ENCODE assay signal across 36 cellular contexts in the genomic region with DNA sequence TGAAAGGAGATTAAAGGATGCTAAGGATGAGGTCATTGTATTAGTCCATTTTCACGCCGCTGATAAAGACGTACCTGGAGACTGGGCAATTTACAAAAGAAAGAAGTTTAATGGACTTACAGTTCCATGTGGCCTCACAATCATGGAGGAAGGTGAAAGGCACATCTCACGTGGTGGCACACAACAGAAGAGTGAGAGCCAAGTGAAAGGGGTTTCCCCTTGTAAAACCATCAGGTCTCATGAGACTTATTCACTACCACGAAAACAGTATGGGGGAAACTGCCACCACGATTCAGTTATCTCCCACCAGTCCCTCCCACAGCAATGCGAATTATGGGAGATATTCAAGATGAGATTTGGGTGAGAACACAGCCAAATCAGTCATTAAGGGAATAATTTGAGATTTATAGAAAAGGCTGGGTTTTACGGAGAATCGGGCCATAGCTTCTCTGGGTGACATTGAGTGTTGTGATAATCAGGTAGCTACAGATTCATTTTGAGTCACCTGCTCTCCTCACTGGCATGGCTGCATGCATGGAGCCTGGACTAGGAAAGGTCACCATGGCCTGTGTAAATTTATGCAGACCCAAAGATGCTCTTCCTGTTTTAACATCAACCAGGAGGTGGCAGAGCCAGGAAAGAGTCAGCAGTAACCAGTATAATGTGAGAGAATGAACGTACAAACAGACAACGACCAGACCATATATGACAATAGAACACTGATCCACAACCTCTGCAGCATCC. TPM values are rescaled to one million over a fixed set of nuclear protein-coding genes. Genes with fewer than 3 reads are reported as not detected.
A peak's percentile ranks its signal among the peaks of the same experiment; 100 is the strongest.
DNase-seq lines count a peak whose midpoint lies in the region; ATAC-seq, FAIRE-seq and TF ChIP-seq lines count a peak whose summit lies in the region.
"Had no signal": no experiment of that assay in that cellular context is flagged by ENCODE, and none has a peak within 500 bp of the region (broad histone marks: within the 10 kb centered on the region; RNA-seq: fewer than 3 reads in every experiment).

No MANE protein-coding gene starts in this region.

- H3K36me3 Mint-ChIP-seq in activated CD4-positive, alpha-beta T cell treated with anti-CD3 and anti-CD28 coated beads for 36 hours (ENCODE audit: low read depth): no peaks in the 10 kb centered on the region
- no peaks in the 10 kb centered on the region for H3K36me3 Mint-ChIP-seq in activated CD4-positive, alpha-beta T cell treated with anti-CD3 and anti-CD28 coated beads, Interleukin-2, amount 10 ng/mL, durations not matched to agents 7 days and 5 days (ENCODE audit: low read depth)
- H3K36me3 Mint-ChIP-seq: activated CD8-positive, alpha-beta memory T cell treated with anti-CD3 and anti-CD28 coated beads, Interleukin-2, amount 10 ng/mL, durations not matched to agents 7 days and 5 days; CD8-positive, alpha-beta memory T cell had no signal

- CTCF ChIA-PET in activated CD4-positive, alpha-beta T cell treated with anti-CD3 and anti-CD28 coated beads for 36 hours (lab: Charles Lee): no interaction called here
- CTCF ChIA-PET in activated CD4-positive, alpha-beta T cell treated with anti-CD3 and anti-CD28 coated beads, Interleukin-2, amount 10 ng/mL, durations not matched to agents 7 days and 5 days (lab: Charles Lee): interaction anchor here (1.3 kb wide), 1 partner anchor 18 kb away, joined by 3 read pairs; no protein-coding TSS in a partner anchor

- no peaks in the 10 kb centered on the region for H4K20me1 ChIP-seq in BLaER1 treated with 17β-estradiol and CSF1 and Interleukin-3, amounts not matched to agents 10 nM and 100 nM
- H4K20me1 ChIP-seq in OCI-LY3 (ENCODE audit: insufficient read depth, low read length): no peaks in the 10 kb centered on the region

- peaks cover 12% of the 10 kb centered on the region for H3K4me1 Mint-ChIP-seq in activated CD4-positive, alpha-beta T cell treated with anti-CD3 and anti-CD28 coated beads for 36 hours
- H3K4me1 Mint-ChIP-seq in activated CD4-positive, alpha-beta T cell treated with anti-CD3 and anti-CD28 coated beads, Interleukin-2, amount 10 ng/mL, durations not matched to agents 7 days and 5 days: peaks cover 3% of the 10 kb centered on the region
- H3K4me1 Mint-ChIP-seq: activated CD8-positive, alpha-beta memory T cell treated with anti-CD3 and anti-CD28 coated beads, Interleukin-2, amount 10 ng/mL, durations not matched to agents 7 days and 5 days had no signal

- peaks cover 8% of the 10 kb centered on the region for H3K9me3 Mint-ChIP-seq in activated CD4-positive, alpha-beta T cell treated with anti-CD3 and anti-CD28 coated beads for 36 hours (ENCODE audit: low read depth)
- peaks cover 7% of the 10 kb centered on the region for H3K9me3 Mint-ChIP-seq in activated CD4-positive, alpha-beta T cell treated with anti-CD3 and anti-CD28 coated beads, Interleukin-2, amount 10 ng/mL, durations not matched to agents 7 days and 5 days
- H3K9me3 Mint-ChIP-seq: CD8-positive, alpha-beta memory T cell; effector memory CD8-positive, alpha-beta T cell had no signal

- DNase-seq in activated CD4-positive, alpha-beta T cell treated with anti-CD3 and anti-CD28 coated beads for 36 hours: peak; percentile 11
- DNase-seq in activated CD4-positive, alpha-beta T cell treated with anti-CD3 and anti-CD28 coated beads, Interleukin-2, amount 10 ng/mL, durations not matched to agents 7 days and 5 days: no peak
- DNase-seq in choroid plexus epithelial cell (ENCODE audit: low read depth) (peak; percentile 5), kidney (no peak), activated gamma-delta T cell treated with Interleukin-2 at 50 U/mL for 16 hours (no peak)
- DNase-seq in stimulated activated CD8-positive, alpha-beta memory T cell treated with anti-CD3 and anti-CD28 coated beads, Interleukin-4, amount 100 ng/mL, for 48 hours: no peak
- DNase-seq: activated CD8-positive, alpha-beta memory T cell treated with anti-CD3 and anti-CD28 coated beads, Interleukin-2, amount 10 ng/mL, durations not matched to agents 7 days and 5 days; activated naive CD4-positive, alpha-beta T cell treated with Interleukin-2 at 50 U/mL for 16 hours; aorta; CD8-positive, alpha-beta memory T cell; cortex of kidney; effector memory CD8-positive, alpha-beta T cell; erythroblast; H7; Kasumi-1; left lung; NCI-H1436 treated with DMSO at 0.1 percent for 48 hours; NCI-H226; NCI-H526 treated with DMSO at 0.1 percent for 48 hours; retina; SHP77; stimulated activated CD4-positive, alpha-beta T cell treated with anti-CD3 and anti-CD28 coated beads, Interleukin-1b, Interleukin-23, amount 100 ng/mL, for 48 hours; tibial artery had no signal

- no peaks in the 10 kb centered on the region for H3K79me2 ChIP-seq in OCI-LY3 (ENCODE audit: low read length)
- H3K79me2 ChIP-seq: parathyroid adenoma had no signal

- H3K36me3 ChIP-seq in BLaER1 treated with 17β-estradiol and CSF1 and Interleukin-3, amounts not matched to agents 10 nM and 100 nM: no peaks in the 10 kb centered on the region
- no peaks in the 10 kb centered on the region for H3K36me3 ChIP-seq in OCI-LY3 (replicated peaks; ENCODE audit: low read depth, low read length)
- no peaks in the 10 kb centered on the region for H3K36me3 ChIP-seq in kidney (ENCODE audit: control insufficient read depth in 1 of 2, insufficient read depth in 2 of 2, low read length in 2 of 2)
- H3K36me3 ChIP-seq: left lung, tibial artery, vagina had no signal

- H3K4me3 Mint-ChIP-seq in activated CD4-positive, alpha-beta T cell treated with anti-CD3 and anti-CD28 coated beads for 36 hours: no peak overlapping the region
- H3K4me3 Mint-ChIP-seq in activated CD4-positive, alpha-beta T cell treated with anti-CD3 and anti-CD28 coated beads, Interleukin-2, amount 10 ng/mL, durations not matched to agents 7 days and 5 days: no peak overlapping the region
- H3K4me3 Mint-ChIP-seq: activated CD8-positive, alpha-beta memory T cell treated with anti-CD3 and anti-CD28 coated beads, Interleukin-2, amount 10 ng/mL, durations not matched to agents 7 days and 5 days; activated T-cell treated with anti-CD3 and anti-CD28 coated beads, Interleukin-2, amount 50 U/mL, for 72 hours; CD8-positive, alpha-beta memory T cell; effector memory CD8-positive, alpha-beta T cell had no signal

- H3K27ac Mint-ChIP-seq in activated CD4-positive, alpha-beta T cell treated with anti-CD3 and anti-CD28 coated beads for 36 hours: no peak overlapping the region
- H3K27ac Mint-ChIP-seq in activated CD4-positive, alpha-beta T cell treated with anti-CD3 and anti-CD28 coated beads, Interleukin-2, amount 10 ng/mL, durations not matched to agents 7 days and 5 days: no peak overlapping the region
- H3K27ac Mint-ChIP-seq: activated CD8-positive, alpha-beta memory T cell treated with anti-CD3 and anti-CD28 coated beads, Interleukin-2, amount 10 ng/mL, durations not matched to agents 7 days and 5 days; activated T-cell treated with anti-CD3 and anti-CD28 coated beads, Interleukin-2, amount 50 U/mL, for 72 hours; CD8-positive, alpha-beta memory T cell; effector memory CD8-positive, alpha-beta T cell had no signal

- intact Hi-C loops in activated CD4-positive, alpha-beta T cell treated with anti-CD3 and anti-CD28 coated beads for 36 hours (cut with DNase I, micrococcal nuclease): no loop called here
- intact Hi-C loops in kidney (cut with DNase I): no loop called here

- peaks cover 0 to 15% (median 9%) of the 10 kb centered on the region in 10 experiments; a peak in 10 of 20 replicates for H3K4me1 ChIP-seq in BLaER1 treated with 17β-estradiol and CSF1 and Interleukin-3, amounts not matched to agents 10 nM and 100 nM
- H3K4me1 ChIP-seq in OCI-LY3 (ENCODE audit: low read length) (peaks cover 9% of the 10 kb centered on the region; the same call in 1 of the 2 replicates), kidney (ENCODE audit: control insufficient read depth in 1 of 2, insufficient read depth in 1 of 2, low read depth in 1 of 2, low read length in 2 of 2) (no peaks in the 10 kb centered on the region)
- H3K4me1 ChIP-seq: left lung, parathyroid adenoma, tibial artery, vagina had no signal

- peak overlapping the region in 8 of 11 experiments; percentile 3 to 47 (median 31); a peak in 11 of 22 replicates for H3K4me2 ChIP-seq in BLaER1 treated with 17β-estradiol and CSF1 and Interleukin-3, amounts not matched to agents 10 nM and 100 nM
- peak overlapping the region; percentile 29; the same call in 1 of the 2 replicates for H3K4me2 ChIP-seq in OCI-LY3 (ENCODE audit: low read length)
- H3K4me2 ChIP-seq: smooth muscle cell had no signal

- no peaks in the 10 kb centered on the region for H3K27me3 Mint-ChIP-seq in activated CD4-positive, alpha-beta T cell treated with anti-CD3 and anti-CD28 coated beads for 36 hours
- H3K27me3 Mint-ChIP-seq in activated CD4-positive, alpha-beta T cell treated with anti-CD3 and anti-CD28 coated beads, Interleukin-2, amount 10 ng/mL, durations not matched to agents 7 days and 5 days: peaks cover 8% of the 10 kb centered on the region

- ATAC-seq in activated CD4-positive, alpha-beta T cell treated with anti-CD3 and anti-CD28 coated beads for 36 hours: peak; percentile 36
- ATAC-seq: activated CD8-positive, alpha-beta memory T cell treated with anti-CD3 and anti-CD28 coated beads, Interleukin-2, amount 10 ng/mL, durations not matched to agents 7 days and 5 days; activated T-cell treated with anti-CD3 and anti-CD28 coated beads, Interleukin-2, amount 50 U/mL, for 72 hours; effector memory CD8-positive, alpha-beta T cell; left lung; Panc1 had no signal

- FAIRE-seq in kidney (lab: Jason Lieb, UNC): no peak

- POLR2A ChIA-PET in activated CD4-positive, alpha-beta T cell treated with anti-CD3 and anti-CD28 coated beads for 36 hours (lab: Charles Lee): interaction anchor here (0.6 kb wide), 1 partner anchor 647 kb away, joined by 4 read pairs; no protein-coding TSS in a partner anchor
- POLR2A ChIA-PET in activated CD4-positive, alpha-beta T cell treated with anti-CD3 and anti-CD28 coated beads, Interleukin-2, amount 10 ng/mL, durations not matched to agents 7 days and 5 days (lab: Charles Lee): no interaction called here

- no peak overlapping the region for H2AFZ ChIP-seq in OCI-LY3 (ENCODE audit: low read depth, low read length)
- H2AFZ ChIP-seq: parathyroid adenoma had no signal

- H3K27me3 ChIP-seq in BLaER1 treated with 17β-estradiol and CSF1 and Interleukin-3, amounts not matched to agents 10 nM and 100 nM: no peaks in the 10 kb centered on the region
- peaks cover 10% of the 10 kb centered on the region for H3K27me3 ChIP-seq in OCI-LY3 (ENCODE audit: low read depth, low read length)
- H3K27me3 ChIP-seq: left lung, tibial artery, vagina had no signal

- no peak overlapping the region for H3K9ac ChIP-seq in BLaER1 treated with 17β-estradiol and CSF1 and Interleukin-3, amounts not matched to agents 10 nM and 100 nM
- H3K9ac ChIP-seq in OCI-LY3 (ENCODE audit: low read length): no peak overlapping the region
- no peak overlapping the region for H3K9ac ChIP-seq in kidney (ENCODE audit: low read length in 2 of 2)
- H3K9ac ChIP-seq: parathyroid adenoma had no signal

- H3K4me3 ChIP-seq in BLaER1 treated with 17β-estradiol and CSF1 and Interleukin-3, amounts not matched to agents 10 nM and 100 nM: no peak overlapping the region
- no peak overlapping the region for H3K4me3 ChIP-seq in OCI-LY3 (ENCODE audit: low read length)
- H3K4me3 ChIP-seq in choroid plexus epithelial cell (ENCODE audit: low read depth, low read length): no peak overlapping the region
- H3K4me3 ChIP-seq in kidney (ENCODE audit: low read length in 2 of 2): no peak overlapping the region
- H3K4me3 ChIP-seq: left lung, smooth muscle cell, tibial artery, vagina had no signal

- peaks cover 8 to 21% (median 13%) of the 10 kb centered on the region in 11 experiments; a peak in 20 of 22 replicates for H3K9me3 ChIP-seq in BLaER1 treated with 17β-estradiol and CSF1 and Interleukin-3, amounts not matched to agents 10 nM and 100 nM (replicated peaks in 1 of 11)
- H3K9me3 ChIP-seq in OCI-LY3 (ENCODE audit: insufficient read depth, low read length): no peaks in the 10 kb centered on the region
- peaks cover 0 to 2% of the 10 kb centered on the region in 2 donors for H3K9me3 ChIP-seq in kidney (ENCODE audit: control insufficient read depth in 1 of 2, low read length in 2 of 2)
- H3K9me3 ChIP-seq: left lung, tibial artery, vagina had no signal

- H3K27ac ChIP-seq in BLaER1 treated with 17β-estradiol and CSF1 and Interleukin-3, amounts not matched to agents 10 nM and 100 nM: no peak overlapping the region
- no peak overlapping the region for H3K27ac ChIP-seq in OCI-LY3 (ENCODE audit: low read length)
- no peak overlapping the region for H3K27ac ChIP-seq in kidney (ENCODE audit: low read depth in 2 of 2, low read length in 2 of 2)
- H3K27ac ChIP-seq: HL-60, left lung, parathyroid adenoma, tibial artery, vagina had no signal

- no peak for TF ChIP-seq CTCF in OCI-LY3 (IDR thresholded peaks at IDR 0.05; ENCODE audit: low read depth, low read length)
- TF ChIP-seq CTCF in choroid plexus epithelial cell (conservative IDR thresholded peaks at IDR 0.05; ENCODE audit: low read depth, low read length): peak; percentile 19
- no peak for TF ChIP-seq CTCF in kidney (IDR thresholded peaks at IDR 0.05; ENCODE audit: borderline replicate concordance, extremely low read depth, insufficient read depth)

RNA-seq across cellular contexts. Expression of gene DYNLRB2, which starts 40.5 kb away (rescaled TPM):
- not detected for total RNA-seq in activated CD4-positive, alpha-beta T cell treated with anti-CD3 and anti-CD28 coated beads for 36 hours
- total RNA-seq in activated CD4-positive, alpha-beta T cell treated with anti-CD3 and anti-CD28 coated beads, Interleukin-2, amount 10 ng/mL, durations not matched to agents 7 days and 5 days: under 1 TPM in 1 of 2 experiments, not detected in 1; 0.62 TPM
- total RNA-seq in kidney: 2.7 TPM
- polyA plus RNA-seq in kidney (ENCODE audit: insufficient read depth, low read depth, low replicate concordance): 22.1 TPM
- total RNA-seq: A172, aorta, cardiac septum, glomerular endothelial cell, mesenteric fat pad, myocyte, vagina had no signal
- polyA plus RNA-seq: smooth muscle cell had no signal

Comparison
In these comparisons a context has a peak if more than half of its experiments do, and no peak if none do; other contexts are left out.
1. DNase-seq: peak in activated CD4-positive, alpha-beta T cell treated with anti-CD3 and anti-CD28 coated beads for 36 hours (single experiment) and choroid plexus epithelial cell (single experiment); none in activated CD4-positive, alpha-beta T cell treated with anti-CD3 and anti-CD28 coated beads, Interleukin-2, amount 10 ng/mL, durations not matched to agents 7 days and 5 days (single experiment), kidney (single experiment), activated gamma-delta T cell treated with Interleukin-2 at 50 U/mL for 16 hours (single experiment) and stimulated activated CD8-positive, alpha-beta memory T cell treated with anti-CD3 and anti-CD28 coated beads, Interleukin-4, amount 100 ng/mL, for 48 hours (single experiment).